ENCODE assay signal across 26 cellular contexts in the genomic region with DNA sequence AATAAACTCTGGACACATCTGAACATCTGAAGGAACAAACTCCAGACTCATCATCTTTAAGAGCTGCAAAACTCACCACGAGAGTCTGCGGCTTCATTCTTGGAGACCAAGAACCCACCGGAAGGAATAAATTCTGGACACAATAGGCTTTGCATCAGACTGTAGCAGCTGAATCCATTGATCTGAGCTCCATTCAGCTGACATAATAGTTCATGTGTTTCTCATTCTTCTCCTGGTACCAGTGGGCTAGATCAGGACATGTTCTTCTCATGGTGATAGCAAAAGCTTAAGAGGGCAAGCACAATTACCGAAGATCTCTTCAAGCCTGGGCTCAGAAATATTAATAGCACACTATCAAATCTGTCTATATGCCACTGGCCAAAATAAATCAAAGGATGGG.
"Had no signal": no experiment of that assay in that cellular context is flagged by ENCODE, and none has a peak within 500 bp of the region (broad histone marks: within the 10 kb centered on the region; RNA-seq: fewer than 3 reads in every experiment).

No MANE protein-coding gene starts in this region.

- H3K27ac ChIP-seq: colonic mucosa, esophagus muscularis mucosa, foreskin keratinocyte, gastroesophageal sphincter, heart right ventricle, psoas muscle, sigmoid colon, spleen, suprapubic skin, thyroid gland, vagina had no signal

- H3K27ac Mint-ChIP-seq: dendritic cell treated with granulocyte-macrophage colony-stimulating factor and Interleukin-4, amounts not matched to agents 40 ng/mL and 50 ng/mL, for 4 days; immature natural killer cell; memory B cell; natural killer cell; stimulated activated memory B cell treated with anti-CD40 and anti-IgM and Interleukin-4, amounts not matched to agents 10 μg/mL and 1 μg/mL and 100 μg/mL, for 72 hours had no signal

- H3K9me3 Mint-ChIP-seq: dendritic cell treated with granulocyte-macrophage colony-stimulating factor and Interleukin-4, amounts not matched to agents 40 ng/mL and 50 ng/mL, for 4 days; memory B cell had no signal

- H3K4me1 Mint-ChIP-seq: immature natural killer cell; memory B cell; natural killer cell; stimulated activated memory B cell treated with anti-CD40 and anti-IgM and Interleukin-4, amounts not matched to agents 10 μg/mL and 1 μg/mL and 100 μg/mL, for 72 hours had no signal

- H3K27me3 Mint-ChIP-seq: memory B cell; stimulated activated memory B cell treated with anti-CD40 and anti-IgM and Interleukin-4, amounts not matched to agents 10 μg/mL and 1 μg/mL and 100 μg/mL, for 72 hours had no signal

- H3K4me3 Mint-ChIP-seq: dendritic cell treated with granulocyte-macrophage colony-stimulating factor and Interleukin-4, amounts not matched to agents 40 ng/mL and 50 ng/mL, for 4 days; immature natural killer cell; memory B cell; natural killer cell; stimulated activated memory B cell treated with anti-CD40 and anti-IgM and Interleukin-4, amounts not matched to agents 10 μg/mL and 1 μg/mL and 100 μg/mL, for 72 hours had no signal

- ATAC-seq: foreskin keratinocyte; gastroesophageal sphincter; heart right ventricle; left ventricle myocardium superior; natural killer cell; psoas muscle; right cardiac atrium; stimulated activated memory B cell treated with anti-CD40 and anti-IgM and Interleukin-4, amounts not matched to agents 10 μg/mL and 1 μg/mL and 100 μg/mL, for 72 hours; stimulated activated naive CD8-positive, alpha-beta T cell treated with anti-CD3 and anti-CD28 coated beads, Interleukin-15, Interleukin-2, amounts not matched to agents 100 U/mL and 50 U/mL, for 24 hours had no signal

- H3K36me3 Mint-ChIP-seq: immature natural killer cell; memory B cell; natural killer cell; stimulated activated memory B cell treated with anti-CD40 and anti-IgM and Interleukin-4, amounts not matched to agents 10 μg/mL and 1 μg/mL and 100 μg/mL, for 72 hours had no signal

- DNase-seq: colonic mucosa; effector memory CD4-positive, alpha-beta T cell; foreskin keratinocyte; glutamatergic neuron; heart right ventricle; immature natural killer cell; islet precursor cell; kidney glomerular epithelial cell; left ventricle myocardium superior; natural killer cell; posterior cingulate gyrus; psoas muscle; right cardiac atrium; sigmoid colon; spleen; stimulated activated CD4-positive, alpha-beta T cell treated with anti-CD3 and anti-CD28 coated beads, Interleukin-4, amount 100 ng/mL, for 4 hours; stimulated activated naive CD8-positive, alpha-beta T cell treated with anti-CD3 and anti-CD28 coated beads, Interleukin-15, Interleukin-2, amounts not matched to agents 100 U/mL and 50 U/mL, for 24 hours; thyroid gland; trophoblast cell had no signal
